In genomic region chr15:85694086-85694485, GRCh38 we compare ENCODE assay signal across 15 cellular contexts.
DNase-seq lines count a peak whose midpoint lies in the region; ATAC-seq, FAIRE-seq and TF ChIP-seq lines count a peak whose summit lies in the region.
"Had no signal": no experiment of that assay in that cellular context is flagged by ENCODE, and none has a peak within 500 bp of the region (broad histone marks: within the 10 kb centered on the region; RNA-seq: fewer than 3 reads in every experiment).

No MANE protein-coding gene starts in this region.

- peaks cover 47 to 71% (median 58%) of the 10 kb centered on the region in 4 donors for H3K4me1 Mint-ChIP-seq in CD4-positive, alpha-beta memory T cell
- H3K4me1 Mint-ChIP-seq in activated B cell treated with CpG ODN at 0.5 μM for 24 hours (peaks cover 51% of the 10 kb centered on the region), glutamatergic neuron (ENCODE audit: low read depth, unreplicated experiment) (peaks cover 2% of the 10 kb centered on the region)

- H3K9me3 ChIP-seq in CD4-positive, alpha-beta memory T cell (ENCODE audit: control insufficient read depth in 1 of 2, low read length in 2 of 2) = no peaks in the 10 kb centered on the region
- H3K9me3 ChIP-seq in lower lobe of right lung = no peaks in the 10 kb centered on the region
- no peaks in the 10 kb centered on the region for H3K9me3 ChIP-seq in esophagus squamous epithelium
- no peaks in the 10 kb centered on the region for H3K9me3 ChIP-seq in vagina

- H3K27ac ChIP-seq in CD4-positive, alpha-beta memory T cell (ENCODE audit: low read depth, low read length) = peak overlapping the region; percentile 83
- H3K27ac ChIP-seq in lower lobe of right lung = peak overlapping the region; percentile 37
- no peak overlapping the region for H3K27ac ChIP-seq in esophagus squamous epithelium
- no peak overlapping the region for H3K27ac ChIP-seq in vagina

- no peak overlapping the region for H3K4me3 ChIP-seq in CD4-positive, alpha-beta memory T cell (ENCODE audit: low read length in 2 of 2)
- H3K4me3 ChIP-seq in lower lobe of right lung = no peak overlapping the region
- H3K4me3 ChIP-seq in esophagus squamous epithelium = no peak overlapping the region
- no peak overlapping the region for H3K4me3 ChIP-seq in vagina

- peak; percentile 18 for FAIRE-seq in GM18507 (lab: Jason Lieb, UNC)
- FAIRE-seq: H1 had no signal

- intact Hi-C loops in CD4-positive, alpha-beta memory T cell (cut with micrococcal nuclease) = no loop called here
- intact Hi-C loops in activated B cell treated with CpG ODN at 0.5 μM for 24 hours (cut with micrococcal nuclease) = loop anchor here (5.0 kb wide), 3 partner anchors 112 to 712 kb away; partner anchors contain the start of gene PDE8A
- intact Hi-C loops in lower lobe of right lung (cut with DNase I) = no loop called here
- intact Hi-C loops in esophagus squamous epithelium (cut with DNase I) = no loop called here
- intact Hi-C loops in vagina (cut with DNase I) = no loop called here

- TF ChIP-seq CTCF in activated B cell treated with CpG ODN at 0.5 μM for 24 hours (IDR thresholded peaks at IDR 0.05) (no peak), lower lobe of right lung (IDR thresholded peaks at IDR 0.05) (no peak), esophagus squamous epithelium (IDR thresholded peaks at IDR 0.05) (no peak), vagina (IDR thresholded peaks at IDR 0.05) (no peak), glutamatergic neuron (IDR thresholded peaks at IDR 0.05; ENCODE audit: partially characterized antibody, unreplicated experiment) (no peak)

- H3K36me3 ChIP-seq in CD4-positive, alpha-beta memory T cell (ENCODE audit: insufficient read depth, low read length) = peaks cover 34% of the 10 kb centered on the region
- peaks cover 82% of the 10 kb centered on the region for H3K36me3 ChIP-seq in lower lobe of right lung
- H3K36me3 ChIP-seq in esophagus squamous epithelium = peaks cover 4 to 91% (median 20%) of the 10 kb centered on the region in 3 donors
- H3K36me3 ChIP-seq in vagina = peaks cover 0 to 48% of the 10 kb centered on the region in 2 donors

- no peaks in the 10 kb centered on the region for H3K9me3 Mint-ChIP-seq in CD4-positive, alpha-beta memory T cell
- H3K9me3 Mint-ChIP-seq in activated B cell treated with CpG ODN at 0.5 μM for 24 hours (no peaks in the 10 kb centered on the region), glutamatergic neuron (ENCODE audit: unreplicated experiment) (no peaks in the 10 kb centered on the region)
- H3K9me3 Mint-ChIP-seq: activated naive CD8-positive, alpha-beta T cell treated with anti-CD3 and anti-CD28 coated beads, Interleukin-2, amount 10 ng/mL, durations not matched to agents 7 days and 5 days; nephron; WTC11 had no signal

- 79 to 100% methylated on average over 4 of the region's 4 CpGs for WGBS in esophagus squamous epithelium, 2 donors

- TF ChIP-seq POLR2A in esophagus squamous epithelium (IDR thresholded peaks at IDR 0.05) (no peak), vagina (IDR thresholded peaks at IDR 0.05) (no peak)

- peaks cover 37 to 59% of the 10 kb centered on the region in 2 donors for H3K36me3 Mint-ChIP-seq in CD4-positive, alpha-beta memory T cell
- H3K36me3 Mint-ChIP-seq in activated B cell treated with CpG ODN at 0.5 μM for 24 hours (ENCODE audit: low read depth) = peaks cover 56% of the 10 kb centered on the region
- no peaks in the 10 kb centered on the region for H3K36me3 Mint-ChIP-seq in glutamatergic neuron (ENCODE audit: unreplicated experiment)

- no peaks in the 10 kb centered on the region for H3K27me3 Mint-ChIP-seq in CD4-positive, alpha-beta memory T cell
- H3K27me3 Mint-ChIP-seq in activated B cell treated with CpG ODN at 0.5 μM for 24 hours (no peaks in the 10 kb centered on the region), glutamatergic neuron (ENCODE audit: unreplicated experiment) (no peaks in the 10 kb centered on the region)
- H3K27me3 Mint-ChIP-seq: activated naive CD8-positive, alpha-beta T cell treated with anti-CD3 and anti-CD28 coated beads, Interleukin-2, amount 10 ng/mL, durations not matched to agents 7 days and 5 days had no signal

- CTCF ChIA-PET in CD4-positive, alpha-beta memory T cell (lab: Charles Lee; ENCODE audit: partially characterized antibody) = interaction anchor here (1.7 to 3.9 kb wide), 2 partner anchors 8 to 15 kb away, joined by 4 to 15 read pairs; no protein-coding TSS in a partner anchor
- CTCF ChIA-PET in activated B cell treated with CpG ODN at 0.5 μM for 24 hours (lab: Charles Lee) = interaction anchor here (1.2 kb wide), 1 partner anchor 397 kb away, joined by 3 read pairs; no protein-coding TSS in a partner anchor

- H3K4me3 Mint-ChIP-seq in CD4-positive, alpha-beta memory T cell = peak overlapping the region in 4 of 8 donors; percentile 21 to 99 (median 64)
- H3K4me3 Mint-ChIP-seq in activated B cell treated with CpG ODN at 0.5 μM for 24 hours (no peak overlapping the region), glutamatergic neuron (ENCODE audit: unreplicated experiment) (no peak overlapping the region)
- H3K4me3 Mint-ChIP-seq: activated naive CD8-positive, alpha-beta T cell treated with anti-CD3 and anti-CD28 coated beads, Interleukin-2, amount 10 ng/mL, durations not matched to agents 7 days and 5 days; nephron; WTC11 had no signal

- peaks cover 78% of the 10 kb centered on the region for H3K4me1 ChIP-seq in CD4-positive, alpha-beta memory T cell (ENCODE audit: insufficient read depth, low read length)
- H3K4me1 ChIP-seq in lower lobe of right lung = peaks cover 39% of the 10 kb centered on the region
- H3K4me1 ChIP-seq in esophagus squamous epithelium = peaks cover 0 to 35% (median 8%) of the 10 kb centered on the region in 3 donors
- H3K4me1 ChIP-seq in vagina = peaks cover 32% of the 10 kb centered on the region

- ATAC-seq in activated B cell treated with CpG ODN at 0.5 μM for 24 hours (ENCODE audit: low read depth) = no peak
- ATAC-seq in lower lobe of right lung = no peak
- ATAC-seq: WTC11 had no signal

- DNase-seq in CD4-positive, alpha-beta memory T cell = no peak
- no peak for DNase-seq in GM18507 (ENCODE audit: extremely low spot score, insufficient read length, low read depth)
- no peak for DNase-seq in activated B cell treated with CpG ODN at 0.5 μM for 24 hours
- no peak for DNase-seq in lower lobe of right lung
- DNase-seq in esophagus squamous epithelium (lab: John Stamatoyannopoulos, UW) = no peak
- DNase-seq in vagina (ENCODE audit: extremely low spot score in 2 of 2) = no peak
- no peak for DNase-seq in glutamatergic neuron
- DNase-seq: activated naive CD8-positive, alpha-beta T cell treated with anti-CD3 and anti-CD28 coated beads, Interleukin-2, amount 10 ng/mL, durations not matched to agents 7 days and 5 days; caudate nucleus; DMS53; NCI-H1048; NCI-H526 treated with DMSO at 0.1 percent for 48 hours had no signal

- POLR2A ChIA-PET in CD4-positive, alpha-beta memory T cell (lab: Charles Lee; ENCODE audit: partially characterized antibody) = interaction anchor here (1.2 to 7.6 kb wide), 5 partner anchors 10 to 70 kb away, joined by 3 to 277 read pairs (median 12); no protein-coding TSS in a partner anchor
- POLR2A ChIA-PET in activated B cell treated with CpG ODN at 0.5 μM for 24 hours (lab: Charles Lee) = interaction anchor here (7.5 kb wide), 1 partner anchor 9 kb away, joined by 298 read pairs; no protein-coding TSS in a partner anchor

- no peaks in the 10 kb centered on the region for H3K27me3 ChIP-seq in CD4-positive, alpha-beta memory T cell (ENCODE audit: insufficient read depth, low read length)
- no peaks in the 10 kb centered on the region for H3K27me3 ChIP-seq in lower lobe of right lung (ENCODE audit: low read depth)
- H3K27me3 ChIP-seq in esophagus squamous epithelium = no peaks in the 10 kb centered on the region
- H3K27me3 ChIP-seq in vagina = no peaks in the 10 kb centered on the region

- H3K27ac Mint-ChIP-seq in CD4-positive, alpha-beta memory T cell = peak overlapping the region in 6 of 7 donors; percentile 45 to 100 (median 98)
- H3K27ac Mint-ChIP-seq in activated B cell treated with CpG ODN at 0.5 μM for 24 hours (peak overlapping the region; percentile 98), glutamatergic neuron (ENCODE audit: unreplicated experiment) (no peak overlapping the region)
- H3K27ac Mint-ChIP-seq: nephron, WTC11 had no signal

Comparison
In these comparisons a context has a peak if more than half of its experiments do, and no peak if none do; other contexts are left out.
1. H3K27ac ChIP-seq: peak in CD4-positive, alpha-beta memory T cell (single experiment) and lower lobe of right lung (single experiment); none in esophagus squamous epithelium (0 of 4) and vagina (single experiment).